Comparison of ENCODE assay signal across 11 cellular contexts in the genomic region with DNA sequence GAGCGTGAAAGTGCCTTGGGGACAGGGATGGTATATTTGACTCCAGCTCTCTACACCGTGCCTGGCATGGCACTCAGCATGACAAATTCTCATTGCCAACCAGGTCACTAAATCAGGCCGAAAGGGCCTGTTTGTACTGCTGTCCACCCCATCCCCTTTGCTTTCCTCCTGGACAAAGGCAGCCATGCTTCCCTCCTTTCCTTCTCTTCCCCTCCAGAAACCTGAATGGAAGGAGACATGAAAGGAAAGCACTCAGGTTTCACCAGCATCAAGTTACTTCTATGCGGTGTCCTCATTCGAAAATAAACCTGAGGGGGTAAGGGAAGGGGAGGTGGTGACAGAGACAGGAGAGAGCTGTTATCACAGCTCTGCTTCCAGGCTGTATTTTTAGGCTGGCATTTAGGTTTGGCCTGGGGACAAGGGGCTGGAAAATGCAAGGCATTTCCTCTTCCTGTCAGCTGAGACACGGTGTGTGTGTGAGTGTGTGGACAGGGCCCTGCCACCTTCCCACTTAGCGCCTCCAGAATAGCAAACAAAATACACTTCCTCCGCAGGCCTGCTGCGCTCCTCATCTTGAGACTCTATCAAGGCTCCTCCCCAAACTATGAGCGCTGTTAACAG.
DNase-seq lines count a peak whose midpoint lies in the region; ATAC-seq and TF ChIP-seq lines count a peak whose summit lies in the region.
"Had no signal": no experiment of that assay in that cellular context is flagged by ENCODE, and none has a peak within 500 bp of the region (broad histone marks: within the 10 kb centered on the region; RNA-seq: fewer than 3 reads in every experiment).

No MANE protein-coding gene starts in this region.

- DNase-seq in activated CD8-positive, alpha-beta memory T cell treated with anti-CD3 and anti-CD28 coated beads, Interleukin-2, amount 50 U/mL, for 48 hours: peak; percentile 12
- DNase-seq in activated CD8-positive, alpha-beta memory T cell treated with anti-CD3 and anti-CD28 coated beads, Interleukin-2, amount 10 ng/mL, durations not matched to agents 7 days and 5 days: no peak
- DNase-seq in choroid plexus epithelial cell (ENCODE audit: low read depth) (peak; percentile 85), kidney tubule cell (ENCODE audit: low spot score) (peak; percentile 60), mucosa of gallbladder (ENCODE audit: low spot score) (no peak), dedifferentiated amniotic fluid mesenchymal stem cell (ENCODE audit: extremely low spot score) (no peak), WERI-Rb-1 (no peak)
- DNase-seq: midbrain, NCI-H1105 had no signal

- H3K9me3 ChIP-seq in WERI-Rb-1 (ENCODE audit: severe bottlenecking): peaks cover 4% of the 10 kb centered on the region

- ATAC-seq in activated CD8-positive, alpha-beta memory T cell treated with anti-CD3 and anti-CD28 coated beads, Interleukin-2, amount 10 ng/mL, durations not matched to agents 7 days and 5 days: no peak
- ATAC-seq in HG02759 (IDR thresholded peaks at IDR 0.05; ENCODE audit: unreplicated experiment): no peak

- H3K36me3 Mint-ChIP-seq in activated CD8-positive, alpha-beta memory T cell treated with anti-CD3 and anti-CD28 coated beads, Interleukin-2, amount 10 ng/mL, durations not matched to agents 7 days and 5 days: no peaks in the 10 kb centered on the region
- H3K36me3 Mint-ChIP-seq: brain had no signal

- no peaks in the 10 kb centered on the region for H3K36me3 ChIP-seq in WERI-Rb-1

- H3K27ac ChIP-seq in WERI-Rb-1: no peak overlapping the region

- no peak overlapping the region for H3K4me3 ChIP-seq in choroid plexus epithelial cell (ENCODE audit: low read depth, low read length)
- H3K4me3 ChIP-seq in WERI-Rb-1 (ENCODE audit: low read depth, low read length): no peak overlapping the region

- CTCF ChIA-PET in activated CD8-positive, alpha-beta memory T cell treated with anti-CD3 and anti-CD28 coated beads, Interleukin-2, amount 10 ng/mL, durations not matched to agents 7 days and 5 days (lab: Charles Lee): interaction anchor here (1.5 to 1.6 kb wide), 2 partner anchors 21 to 207 kb away, joined by 3 to 5 read pairs; no protein-coding TSS in a partner anchor

- no peaks in the 10 kb centered on the region for H3K9me3 Mint-ChIP-seq in activated CD8-positive, alpha-beta memory T cell treated with anti-CD3 and anti-CD28 coated beads, Interleukin-2, amount 10 ng/mL, durations not matched to agents 7 days and 5 days (ENCODE audit: low read depth)

- H3K4me1 Mint-ChIP-seq in activated CD8-positive, alpha-beta memory T cell treated with anti-CD3 and anti-CD28 coated beads, Interleukin-2, amount 10 ng/mL, durations not matched to agents 7 days and 5 days: no peaks in the 10 kb centered on the region
- H3K4me1 Mint-ChIP-seq: brain had no signal

- H3K27me3 Mint-ChIP-seq in activated CD8-positive, alpha-beta memory T cell treated with anti-CD3 and anti-CD28 coated beads, Interleukin-2, amount 10 ng/mL, durations not matched to agents 7 days and 5 days: peaks cover 33% of the 10 kb centered on the region

- H3K27me3 ChIP-seq in WERI-Rb-1 (ENCODE audit: insufficient read depth, low read depth, severe bottlenecking): no peaks in the 10 kb centered on the region

- H3K4me3 Mint-ChIP-seq in activated CD8-positive, alpha-beta memory T cell treated with anti-CD3 and anti-CD28 coated beads, Interleukin-2, amount 10 ng/mL, durations not matched to agents 7 days and 5 days: no peak overlapping the region
- H3K4me3 Mint-ChIP-seq: brain had no signal

- H3K27ac Mint-ChIP-seq in activated CD8-positive, alpha-beta memory T cell treated with anti-CD3 and anti-CD28 coated beads, Interleukin-2, amount 10 ng/mL, durations not matched to agents 7 days and 5 days: no peak overlapping the region

- TF ChIP-seq CTCF in choroid plexus epithelial cell (conservative IDR thresholded peaks at IDR 0.05; ENCODE audit: low read depth, low read length) (no peak), WERI-Rb-1 (IDR thresholded peaks at IDR 0.05; ENCODE audit: low read depth, low read length) (no peak)

Comparison
In these comparisons a context has a peak if more than half of its experiments do, and no peak if none do; other contexts are left out.
1. DNase-seq: peak in activated CD8-positive, alpha-beta memory T cell treated with anti-CD3 and anti-CD28 coated beads, Interleukin-2, amount 50 U/mL, for 48 hours (single experiment), choroid plexus epithelial cell (single experiment) and kidney tubule cell (single experiment); none in activated CD8-positive, alpha-beta memory T cell treated with anti-CD3 and anti-CD28 coated beads, Interleukin-2, amount 10 ng/mL, durations not matched to agents 7 days and 5 days (single experiment), mucosa of gallbladder (single experiment), dedifferentiated amniotic fluid mesenchymal stem cell (single experiment) and WERI-Rb-1 (single experiment).